ENCODE assay signal across 13 cellular contexts in genomic region chr5:3310551-3311340, GRCh38.
DNase-seq lines count a peak whose midpoint lies in the region; FAIRE-seq and TF ChIP-seq lines count a peak whose summit lies in the region.
"Had no signal": no experiment of that assay in that cellular context is flagged by ENCODE, and none has a peak within 500 bp of the region (broad histone marks: within the 10 kb centered on the region; RNA-seq: fewer than 3 reads in every experiment).

No MANE protein-coding gene starts in this region.

- DNase-seq in H54 (ENCODE audit: insufficient read length, low spot score) (peak; percentile 76), PC-9 (peak; percentile 44 to 58), foreskin fibroblast (peak; percentile 12 to 54), prostate gland (ENCODE audit: low spot score) (peak; percentile 86), Karpas-422 (no peak), NCI-H1694 (lab: John Stamatoyannopoulos, UW) (no peak), COR-L47 (lab: John Stamatoyannopoulos, UW) (no peak), DMS 273 treated with DMSO at 0.1 percent for 48 hours (lab: John Stamatoyannopoulos, UW) (no peak)
- DNase-seq: activated T-cell treated with anti-CD3 and anti-CD28 coated beads for 4 hours; Caco-2; stimulated activated CD8-positive, alpha-beta memory T cell treated with anti-CD3 and anti-CD28 coated beads, Interleukin-4, amount 100 ng/mL, for 48 hours had no signal

- H3K27ac ChIP-seq in PC-9 (no peak overlapping the region), prostate gland (peak overlapping the region; percentile 42 to 69), Karpas-422 (ENCODE audit: low read length) (no peak overlapping the region)

- H3K4me2 ChIP-seq in PC-9 (no peak overlapping the region), Karpas-422 (ENCODE audit: low read depth, low read length, poor library complexity, severe bottlenecking) (no peak overlapping the region)

- H3K79me2 ChIP-seq in PC-9 (ENCODE audit: low read depth) (no peaks in the 10 kb centered on the region), Karpas-422 (ENCODE audit: low read length) (no peaks in the 10 kb centered on the region)

- no peak for FAIRE-seq in H54 (lab: Jason Lieb, UNC)
- FAIRE-seq: GM18507 had no signal

- TF ChIP-seq CTCF in PC-9 (conservative IDR thresholded peaks at IDR 0.05) (no peak), foreskin fibroblast (IDR thresholded peaks at IDR 0.05; ENCODE audit: low read depth, low read length) (no peak), prostate gland (IDR thresholded peaks at IDR 0.05) (no peak)

- CTCF ChIA-PET in PC-9 (lab: Charles Lee) = no interaction called here

- intact Hi-C loops in PC-9 (cut with micrococcal nuclease; ENCODE audit: unreplicated experiment) (no loop called here), prostate gland (cut with DNase I) (no loop called here)

- TF ChIP-seq POLR2A in H54 (IDR thresholded peaks at IDR 0.05; ENCODE audit: low read depth, low read length) = no peak
- TF ChIP-seq POLR2A in prostate gland (IDR thresholded peaks at IDR 0.05) = no peak

- H2AFZ ChIP-seq in PC-9 = no peak overlapping the region
- no peak overlapping the region for H2AFZ ChIP-seq in Karpas-422 (ENCODE audit: low read length)

- H3K4me1 ChIP-seq in PC-9 (replicated peaks; ENCODE audit: insufficient read depth) (0 out of 2 replicates have a peak, but pooled peaks cover 4% of the 10 kb centered on the region), prostate gland (replicated peaks) (no peaks in the 10 kb centered on the region), Karpas-422 (ENCODE audit: low read length) (no peaks in the 10 kb centered on the region)
- H3K4me1 ChIP-seq: Caco-2, HAP-1 had no signal

- no peaks in the 10 kb centered on the region for H3K36me3 ChIP-seq in PC-9 (ENCODE audit: low read depth)
- no peaks in the 10 kb centered on the region for H3K36me3 ChIP-seq in prostate gland
- no peaks in the 10 kb centered on the region for H3K36me3 ChIP-seq in Karpas-422 (ENCODE audit: insufficient read depth, low read length)
- H3K36me3 ChIP-seq: HAP-1 had no signal

- H3F3A ChIP-seq in PC-9 (ENCODE audit: insufficient read depth, low read depth) = no peaks in the 10 kb centered on the region

- H3K9ac ChIP-seq in Karpas-422 (ENCODE audit: low read length) = no peak overlapping the region

- POLR2A ChIA-PET in PC-9 (lab: Charles Lee; ENCODE audit: unreplicated experiment) = no interaction called here

- no TSS peak for BruUV-seq in PC-9 (replicated peaks; lab: Mats Ljungman, UMichigan)

- H3K4me3 ChIP-seq in PC-9 = no peak overlapping the region
- H3K4me3 ChIP-seq in foreskin fibroblast (ENCODE audit: low read depth in 1 of 2, low read length in 2 of 2) = no peak overlapping the region
- H3K4me3 ChIP-seq in prostate gland = no peak overlapping the region
- no peak overlapping the region for H3K4me3 ChIP-seq in Karpas-422 (ENCODE audit: low read length)
- H3K4me3 ChIP-seq: HAP-1 had no signal

- H3K9me2 ChIP-seq in PC-9 (ENCODE audit: insufficient read depth) (no peaks in the 10 kb centered on the region), Karpas-422 (replicated peaks; ENCODE audit: insufficient read depth, low read length) (no peaks in the 10 kb centered on the region)

- H4K20me1 ChIP-seq in PC-9 (ENCODE audit: insufficient read depth) = no peaks in the 10 kb centered on the region
- H4K20me1 ChIP-seq in Karpas-422 (ENCODE audit: insufficient read depth, low read depth, low read length) = no peaks in the 10 kb centered on the region

- no peaks in the 10 kb centered on the region for H3K9me3 ChIP-seq in PC-9 (ENCODE audit: insufficient read depth, low read depth)
- no peaks in the 10 kb centered on the region for H3K9me3 ChIP-seq in prostate gland
- peaks cover 9% of the 10 kb centered on the region; the same call in 1 of the 2 replicates for H3K9me3 ChIP-seq in Karpas-422 (ENCODE audit: low read length)

- H3K27me3 ChIP-seq in PC-9 (ENCODE audit: insufficient read depth, low read depth) (peaks cover 58% of the 10 kb centered on the region), prostate gland (replicated peaks; ENCODE audit: insufficient read depth) (no peaks in the 10 kb centered on the region), Karpas-422 (ENCODE audit: low read length) (no peaks in the 10 kb centered on the region)

- WGBS in prostate gland = 47% methylated on average over 28 of the region's 28 CpGs

Comparison
In these comparisons a context has a peak if more than half of its experiments do, and no peak if none do; other contexts are left out.
1. DNase-seq: peak in H54 (single experiment), PC-9 (2 of 2), foreskin fibroblast (2 of 2) and prostate gland (single experiment); none in Karpas-422 (single experiment), NCI-H1694 (single experiment), COR-L47 (single experiment) and DMS 273 treated with DMSO at 0.1 percent for 48 hours (single experiment).
2. H3K27ac ChIP-seq: peak in prostate gland (2 of 2); none in PC-9 (single experiment) and Karpas-422 (single experiment).